In the genomic region with DNA sequence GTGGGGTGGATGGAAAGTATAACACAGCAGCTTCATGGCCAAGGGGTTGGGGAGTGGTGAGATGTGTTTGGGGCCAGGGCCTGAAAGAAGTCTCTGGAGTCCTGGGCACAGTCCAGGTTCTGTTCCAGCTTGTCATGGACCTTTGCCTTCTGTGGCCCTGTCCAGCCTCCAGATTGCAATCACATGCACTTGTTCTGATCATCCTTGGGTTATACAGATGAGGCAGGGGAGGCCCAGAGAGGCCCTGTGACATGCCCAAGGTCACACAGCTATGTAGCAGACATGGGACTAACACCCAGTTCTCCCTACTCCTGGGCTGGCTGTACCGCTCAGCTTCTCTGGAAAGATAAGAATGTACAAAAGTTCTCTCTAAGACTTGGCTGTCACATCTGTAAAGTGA, we compare ENCODE assay signal across 19 cellular contexts. TPM values are rescaled to one million over a fixed set of nuclear protein-coding genes. Genes with fewer than 3 reads are reported as not detected.
A peak's percentile ranks its signal among the peaks of the same experiment; 100 is the strongest.
DNase-seq lines count a peak whose midpoint lies in the region; ATAC-seq, FAIRE-seq and TF ChIP-seq lines count a peak whose summit lies in the region.
"Had no signal": no experiment of that assay in that cellular context is flagged by ENCODE, and none has a peak within 500 bp of the region (broad histone marks: within the 10 kb centered on the region; RNA-seq: fewer than 3 reads in every experiment).

No MANE protein-coding gene starts in this region.

- intact Hi-C loops in Right ventricle myocardium inferior (cut with DNase I) (no loop called here), stomach (cut with DNase I; ENCODE audit: low total_unique reads) (no loop called here)

- H2AFZ ChIP-seq in neuronal stem cell (ENCODE audit: low read length) = no peak overlapping the region

- H2BK15ac ChIP-seq in neuronal stem cell (ENCODE audit: low read length) = no peak overlapping the region

- no peak for TF ChIP-seq EP300 in stomach (IDR thresholded peaks at IDR 0.05)

- TF ChIP-seq CTCF in right atrium auricular region (IDR thresholded peaks at IDR 0.05) = no peak
- TF ChIP-seq CTCF in stomach (IDR thresholded peaks at IDR 0.05) = no peak

- H3K4me1 ChIP-seq in right atrium auricular region = no peaks in the 10 kb centered on the region
- H3K4me1 ChIP-seq in neuronal stem cell (ENCODE audit: control insufficient read depth in 2 of 2, insufficient read depth in 1 of 2, low read depth in 1 of 2, low read length in 2 of 2) = no peaks in the 10 kb centered on the region
- H3K4me1 ChIP-seq in stomach = peaks cover 6 to 22% (median 13%) of the 10 kb centered on the region in 4 donors
- H3K4me1 ChIP-seq: A549, Caco-2 had no signal

- FAIRE-seq in H54 (lab: Jason Lieb, UNC) = no peak
- FAIRE-seq: A549, D721Med, G401.6, GM12891, GM18507 had no signal

- no peak overlapping the region for H3K23ac ChIP-seq in neuronal stem cell (ENCODE audit: low read depth, low read length, poor library complexity)

- no peaks in the 10 kb centered on the region for H3K27me3 ChIP-seq in right atrium auricular region
- H3K27me3 ChIP-seq in neuronal stem cell (ENCODE audit: control insufficient read depth in 3 of 3, insufficient read depth in 3 of 3, low read depth in 1 of 3, low read length in 3 of 3) = peaks cover 0 to 10% (median 0%) of the 10 kb centered on the region in 3 experiments
- H3K27me3 ChIP-seq in stomach = no peaks in the 10 kb centered on the region

- WGBS in neuronal stem cell (ENCODE audit: extremely low coverage in 2 of 2, insufficient read length in 2 of 2, insufficient replicate concordance in 1 of 2), 2 donors = no CpG with 5 or more reads among the region's 1 CpG
- 45 to 84% (median 75%) methylated on average over 1 of the region's 1 CpG for WGBS in stomach, 5 donors

- no peak overlapping the region for H4K8ac ChIP-seq in neuronal stem cell (ENCODE audit: low read depth, low read length)

- peak; percentile 23 for ATAC-seq in Right ventricle myocardium inferior
- ATAC-seq in GM19328 (IDR thresholded peaks at IDR 0.05; ENCODE audit: unreplicated experiment) = no peak

- TF ChIP-seq POLR2A in stomach (IDR thresholded peaks at IDR 0.05) (no peak), H54 (IDR thresholded peaks at IDR 0.05; ENCODE audit: low read depth, low read length) (no peak)

- no peak overlapping the region for H2AK5ac ChIP-seq in neuronal stem cell (ENCODE audit: low read depth, low read length)

- H4K91ac ChIP-seq in neuronal stem cell (ENCODE audit: low read depth, low read length, poor library complexity) = no peak overlapping the region

- H3K18ac ChIP-seq in neuronal stem cell (ENCODE audit: low read length) = peak overlapping the region; percentile 21

- no peak for DNase-seq in Right ventricle myocardium inferior (ENCODE audit: missing footprints)
- no peak for DNase-seq in right atrium auricular region (ENCODE audit: low spot score)
- no peak for DNase-seq in neuronal stem cell (ENCODE audit: low spot score)
- no peak for DNase-seq in stomach
- DNase-seq in H54 (ENCODE audit: insufficient read length, low spot score) = no peak
- DNase-seq in activated naive CD4-positive, alpha-beta T cell treated with anti-CD3 and anti-CD28 coated beads, Interleukin-2, amount 50 U/mL, for 16 hours = no peak
- DNase-seq: AML-193; Caco-2; CD4-positive, alpha-beta T cell; GOT3; H9 had no signal

- H3K4me3 ChIP-seq in right atrium auricular region (no peak overlapping the region), neuronal stem cell (ENCODE audit: low read length in 2 of 2) (no peak overlapping the region), stomach (no peak overlapping the region)
- H3K4me3 ChIP-seq: A549 had no signal

- H3K27ac ChIP-seq in right atrium auricular region = no peak overlapping the region
- no peak overlapping the region for H3K27ac ChIP-seq in neuronal stem cell (replicated peaks; ENCODE audit: low read length)
- peak overlapping the region in 3 of 5 donors; percentile 16 to 65 (median 31) for H3K27ac ChIP-seq in stomach
- H3K27ac ChIP-seq: 22Rv1, A549, C4-2B had no signal

- H3K36me3 ChIP-seq in right atrium auricular region (no peaks in the 10 kb centered on the region), neuronal stem cell (replicated peaks in 1 of 2; ENCODE audit: control insufficient read depth in 2 of 2, insufficient read depth in 2 of 2, low read length in 2 of 2) (no peaks in the 10 kb centered on the region), stomach (peaks cover 0 to 17% (median 0%) of the 10 kb centered on the region in 4 donors)

- H3K9me3 ChIP-seq in right atrium auricular region (no peaks in the 10 kb centered on the region), neuronal stem cell (replicated peaks in 1 of 2; ENCODE audit: control insufficient read depth in 2 of 2, insufficient read depth in 1 of 2, low read depth in 1 of 2, low read length in 2 of 2) (peaks cover 0 to 1% of the 10 kb centered on the region in 2 donors), stomach (no peaks in the 10 kb centered on the region)
- H3K9me3 ChIP-seq: A549 had no signal

- H3K4me2 ChIP-seq in neuronal stem cell (ENCODE audit: insufficient read depth, low read length, poor library complexity, severe bottlenecking) = no peak overlapping the region
- H3K4me2 ChIP-seq: A549 had no signal

- no peak overlapping the region for H3K9ac ChIP-seq in neuronal stem cell (ENCODE audit: low read depth, low read length, poor library complexity)

- H3K4ac ChIP-seq in neuronal stem cell (ENCODE audit: low read length) = no peak overlapping the region

- peak overlapping the region; percentile 16 for H2BK5ac ChIP-seq in neuronal stem cell (ENCODE audit: low read length)

- no peak overlapping the region for H3K14ac ChIP-seq in neuronal stem cell (ENCODE audit: low read length)

- no peak overlapping the region for H2BK120ac ChIP-seq in neuronal stem cell (ENCODE audit: low read depth, low read length)

- H3K79me1 ChIP-seq in neuronal stem cell (ENCODE audit: low read depth, low read length) = no peaks in the 10 kb centered on the region

- no peak overlapping the region for H2BK12ac ChIP-seq in neuronal stem cell (ENCODE audit: low read length)

RNA-seq across cellular contexts. Expression of gene VWA2, which starts 11.7 kb away (rescaled TPM):
- not detected for total RNA-seq in Right ventricle myocardium inferior
- not detected for total RNA-seq in right atrium auricular region
- 0.08 TPM for polyA plus RNA-seq in neuronal stem cell (2013, experiment 1 of 2)
- polyA plus RNA-seq in neuronal stem cell (2013, experiment 2 of 2) = 0.07 TPM
- 10 to 100 TPM in 2 of 5 donors, 1 to 10 TPM in 3; 2.3 to 20.7 (median 6.4) TPM for total RNA-seq in stomach
- polyA plus RNA-seq in stomach = 1 to 10 TPM in 2 of 3 donors, under 1 TPM in 1; 0.46 to 6.2 (median 1.5) TPM
- total RNA-seq: CD4-positive, alpha-beta T cell had no signal
- polyA plus RNA-seq: A549 had no signal

Comparison
In these comparisons a context has a peak if more than half of its experiments do, and no peak if none do; other contexts are left out.
1. H3K27ac ChIP-seq: peak in stomach (3 of 5); none in right atrium auricular region (0 of 2) and neuronal stem cell (single experiment).